Comparison of ENCODE assay signal across 25 cellular contexts in the genomic region with DNA sequence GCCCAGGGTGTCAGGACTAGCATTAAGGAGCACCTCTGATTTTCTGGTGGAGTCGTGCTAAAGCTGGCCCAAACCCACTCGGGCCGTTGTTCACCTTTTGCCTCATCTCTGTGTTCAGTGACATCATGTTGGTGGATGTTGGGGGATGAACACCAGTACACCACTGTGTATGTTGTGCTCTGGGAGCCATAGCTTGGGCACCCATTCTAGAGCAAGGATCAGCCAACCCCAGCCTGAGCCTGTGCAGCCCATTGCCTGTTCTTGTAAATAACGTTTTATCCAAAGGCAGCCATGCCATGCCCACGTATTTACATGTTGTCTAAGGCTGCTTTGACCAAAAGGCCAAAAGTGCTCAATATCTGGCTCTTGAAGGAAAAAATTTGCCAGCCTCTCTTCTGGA.
DNase-seq lines count a peak whose midpoint lies in the region; ATAC-seq and TF ChIP-seq lines count a peak whose summit lies in the region.
"Had no signal": no experiment of that assay in that cellular context is flagged by ENCODE, and none has a peak within 500 bp of the region (broad histone marks: within the 10 kb centered on the region; RNA-seq: fewer than 3 reads in every experiment).

No MANE protein-coding gene starts in this region.

- TF ChIP-seq CTCF in 22Rv1 (IDR thresholded peaks at IDR 0.05) (no peak), body of pancreas (IDR thresholded peaks at IDR 0.05) (no peak)

- H3K27me3 ChIP-seq in body of pancreas (no peaks in the 10 kb centered on the region), layer of hippocampus (ENCODE audit: control insufficient read depth, insufficient read depth, low read length) (no peaks in the 10 kb centered on the region)
- H3K27me3 ChIP-seq: Peyer's patch had no signal

- 55 to 67% methylated on average over 3 to 5 of the region's 5 CpGs for WGBS in body of pancreas, 2 donors

- TF ChIP-seq POLR2A in body of pancreas (IDR thresholded peaks at IDR 0.05), result no peak

- no peak for DNase-seq in body of pancreas
- DNase-seq in substantia nigra (lab: John Stamatoyannopoulos, UW), result no peak
- DNase-seq in D341Med (ENCODE audit: low spot score), result no peak
- DNase-seq: activated CD4-positive, alpha-beta T cell treated with anti-CD3 and anti-CD28 coated beads for 36 hours; activated CD8-positive, alpha-beta memory T cell treated with anti-CD3 and anti-CD28 coated beads, Interleukin-2, amount 50 U/mL, for 48 hours; activated CD8-positive, alpha-beta T cell treated with anti-CD3 and anti-CD28 coated beads for 36 hours; activated naive CD4-positive, alpha-beta T cell treated with anti-CD3 and anti-CD28 coated beads, Interleukin-2, amount 50 U/mL, for 16 hours; CD8-positive, alpha-beta memory T cell; DMS 273 treated with DMSO at 0.1 percent for 48 hours; KBM-7; midbrain; naive B cell; NCI-H1092; NCI-H1694; NCI-H82; Peyer's patch; stimulated activated CD4-positive, alpha-beta T cell treated with anti-CD3 and anti-CD28 coated beads, Interleukin-15, amount 100 ng/mL, for 24 hours; stimulated activated CD4-positive, alpha-beta T cell treated with anti-CD3 and anti-CD28 coated beads, Interleukin-4, amount 100 ng/mL, for 4 hours had no signal

- ATAC-seq in body of pancreas, result no peak
- ATAC-seq in HG02870 (IDR thresholded peaks at IDR 0.05; ENCODE audit: unreplicated experiment), result no peak
- no peak for ATAC-seq in HG03039 (IDR thresholded peaks at IDR 0.05; ENCODE audit: unreplicated experiment)
- no peak for ATAC-seq in GM18858 (IDR thresholded peaks at IDR 0.05; ENCODE audit: unreplicated experiment)
- ATAC-seq: activated CD4-positive, alpha-beta T cell treated with anti-CD3 and anti-CD28 coated beads for 36 hours; activated CD8-positive, alpha-beta T cell treated with anti-CD3 and anti-CD28 coated beads for 36 hours; sciatic nerve had no signal

- no peaks in the 10 kb centered on the region for H3K9me3 ChIP-seq in body of pancreas
- H3K9me3 ChIP-seq: Peyer's patch had no signal

- peaks cover 0 to 4% of the 10 kb centered on the region in 2 donors for H3K36me3 ChIP-seq in body of pancreas (replicated peaks in 1 of 2; ENCODE audit: insufficient read depth in 1 of 2, low read depth in 2 of 2)

- H3K4me3 ChIP-seq in body of pancreas, result no peak overlapping the region
- H3K4me3 ChIP-seq: GM23338, Peyer's patch had no signal

- H3K4me1 ChIP-seq in body of pancreas, result peaks cover 95% of the 10 kb centered on the region

- H3K27ac ChIP-seq in 22Rv1 (0 out of 2 replicates have a peak overlapping the region, but pooled peaks have one; percentile 40), body of pancreas (peak overlapping the region; percentile 4 to 74 (median 31)), layer of hippocampus (ENCODE audit: low read depth, low read length) (peak overlapping the region; percentile 54), substantia nigra (ENCODE audit: low read depth, low read length, poor library complexity, severe bottlenecking) (peak overlapping the region; percentile 100)

- intact Hi-C loops in body of pancreas (cut with DNase I), result no loop called here

Comparison
In these comparisons a context has a peak if more than half of its experiments do, and no peak if none do; other contexts are left out.
1. H3K27ac ChIP-seq: peak in every context shown above with its lines; median percentile 100 in substantia nigra; 54 in layer of hippocampus; 40 in 22Rv1; 31 in body of pancreas.